18 cellular contexts compared by ENCODE assay signal in the genomic region with DNA sequence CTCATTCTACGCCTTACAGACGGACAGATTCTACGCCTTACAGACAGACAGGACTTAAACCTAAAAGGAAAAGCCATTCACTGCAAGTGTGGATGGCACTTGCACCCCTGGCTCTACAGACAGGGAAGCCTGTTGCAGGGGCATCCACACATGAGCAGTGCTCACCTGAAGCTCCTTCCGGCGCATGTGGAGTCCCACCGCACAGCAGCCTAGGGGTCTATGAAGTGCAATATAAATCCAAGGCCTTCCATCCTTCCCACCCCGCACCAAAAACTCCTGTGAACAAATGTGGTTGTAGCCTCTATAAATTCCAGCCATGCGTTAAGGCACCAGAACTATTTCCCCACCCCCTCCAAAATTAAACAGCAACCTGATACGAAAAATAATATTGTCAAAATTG.
"Had no signal": no experiment of that assay in that cellular context is flagged by ENCODE, and none has a peak within 500 bp of the region (broad histone marks: within the 10 kb centered on the region; RNA-seq: fewer than 3 reads in every experiment).

No MANE protein-coding gene starts in this region.

- ATAC-seq: foreskin keratinocyte; left lobe of liver; natural killer cell treated with Interleukin-12 subunit alpha and Interleukin-12 subunit beta and Interleukin-15 and Interleukin-18, amount 100 ng/mL, for 72 hours had no signal

- DNase-seq: activated CD4-positive, alpha-beta memory T cell treated with anti-CD3 and anti-CD28 coated beads for 36 hours; activated effector memory CD4-positive, alpha-beta T cell treated with Interleukin-2 at 50 U/mL for 16 hours; activated naive CD8-positive, alpha-beta T cell treated with anti-CD3 and anti-CD28 coated beads for 36 hours; activated T-cell treated with anti-CD3 and anti-CD28 coated beads, Interleukin-2, amount 50 U/mL, for 1 hour; amygdala; caudate nucleus; dorsolateral prefrontal cortex; foreskin keratinocyte; hippocampal formation; posterior cingulate gyrus; stimulated activated CD8-positive, alpha-beta memory T cell treated with anti-CD3 and anti-CD28 coated beads, Interleukin-4, amount 100 ng/mL, for 48 hours; stimulated activated naive CD4-positive, alpha-beta T cell treated with Interleukin-2 at 50 U/mL for 16 hours; thyroid gland; WERI-Rb-1 had no signal

- H3K4me1 ChIP-seq: foreskin keratinocyte had no signal

- H3K4me3 Mint-ChIP-seq: activated CD4-positive, alpha-beta memory T cell treated with anti-CD3 and anti-CD28 coated beads for 36 hours; activated naive CD8-positive, alpha-beta T cell treated with anti-CD3 and anti-CD28 coated beads for 36 hours; natural killer cell treated with Interleukin-12 subunit alpha and Interleukin-12 subunit beta and Interleukin-15 and Interleukin-18, amount 100 ng/mL, for 72 hours had no signal

- H3K27me3 ChIP-seq: dorsolateral prefrontal cortex, foreskin keratinocyte, thyroid gland had no signal

- H3K27me3 Mint-ChIP-seq: activated CD4-positive, alpha-beta memory T cell treated with anti-CD3 and anti-CD28 coated beads for 36 hours; activated naive CD8-positive, alpha-beta T cell treated with anti-CD3 and anti-CD28 coated beads for 36 hours; natural killer cell treated with Interleukin-12 subunit alpha and Interleukin-12 subunit beta and Interleukin-15 and Interleukin-18, amount 100 ng/mL, for 72 hours had no signal

- H3K27ac ChIP-seq: foreskin keratinocyte, SK-N-MC, thyroid gland, WERI-Rb-1 had no signal

- H3K9me3 ChIP-seq: thyroid gland had no signal

- H3K27ac Mint-ChIP-seq: activated naive CD8-positive, alpha-beta T cell treated with anti-CD3 and anti-CD28 coated beads for 36 hours; natural killer cell treated with Interleukin-12 subunit alpha and Interleukin-12 subunit beta and Interleukin-15 and Interleukin-18, amount 100 ng/mL, for 72 hours had no signal

- H3K4me3 ChIP-seq: dorsolateral prefrontal cortex, lung, SK-N-MC, thyroid gland had no signal

- H3K9me3 Mint-ChIP-seq: activated CD4-positive, alpha-beta memory T cell treated with anti-CD3 and anti-CD28 coated beads for 36 hours; natural killer cell treated with Interleukin-12 subunit alpha and Interleukin-12 subunit beta and Interleukin-15 and Interleukin-18, amount 100 ng/mL, for 72 hours had no signal
